Comparison of ENCODE assay signal across 23 cellular contexts in genomic region chr7:18577096-18577771, GRCh38.
DNase-seq lines count a peak whose midpoint lies in the region; ATAC-seq and TF ChIP-seq lines count a peak whose summit lies in the region.
"Had no signal": no experiment of that assay in that cellular context is flagged by ENCODE, and none has a peak within 500 bp of the region (broad histone marks: within the 10 kb centered on the region; RNA-seq: fewer than 3 reads in every experiment).

No MANE protein-coding gene starts in this region.

- no peak for TF ChIP-seq CTCF in OCI-LY7 (conservative IDR thresholded peaks at IDR 0.05; ENCODE audit: low read length)

- H3K27ac Mint-ChIP-seq in stimulated activated effector memory CD8-positive, alpha-beta T cell treated with anti-CD3 and anti-CD28 coated beads, Interleukin-12 subunit alpha, Interleukin-12 subunit beta, amount 100 ng/mL, for 72 hours = peak overlapping the region; percentile 10
- H3K27ac Mint-ChIP-seq in activated naive CD4-positive, alpha-beta T cell treated with anti-CD3 and anti-CD28 coated beads, Interleukin-2, amount 10 ng/mL, durations not matched to agents 7 days and 5 days = no peak overlapping the region
- H3K27ac Mint-ChIP-seq: activated CD4-positive, alpha-beta memory T cell treated with anti-CD3 and anti-CD28 coated beads, Interleukin-2, amount 10 ng/mL, durations not matched to agents 7 days and 5 days; activated naive CD4-positive, alpha-beta T cell treated with anti-CD3 and anti-CD28 coated beads, Interleukin-2, amount 50 U/mL, for 24 hours; HFFc6; T-helper 17 cell had no signal

- H3K36me3 ChIP-seq in OCI-LY7 (ENCODE audit: insufficient read depth, low read length) = peaks cover 18% of the 10 kb centered on the region
- H3K36me3 ChIP-seq: MG63, suprapubic skin had no signal

- H3K4me1 ChIP-seq in OCI-LY7 (ENCODE audit: insufficient read depth, low read length, poor library complexity, severe bottlenecking) = peaks cover 50% of the 10 kb centered on the region
- H3K4me1 ChIP-seq: Caco-2, suprapubic skin had no signal

- no peaks in the 10 kb centered on the region for H3K36me3 Mint-ChIP-seq in stimulated activated effector memory CD8-positive, alpha-beta T cell treated with anti-CD3 and anti-CD28 coated beads, Interleukin-12 subunit alpha, Interleukin-12 subunit beta, amount 100 ng/mL, for 72 hours
- no peaks in the 10 kb centered on the region for H3K36me3 Mint-ChIP-seq in activated naive CD4-positive, alpha-beta T cell treated with anti-CD3 and anti-CD28 coated beads, Interleukin-2, amount 10 ng/mL, durations not matched to agents 7 days and 5 days
- H3K36me3 Mint-ChIP-seq: activated naive CD4-positive, alpha-beta T cell treated with anti-CD3 and anti-CD28 coated beads, Interleukin-2, amount 50 U/mL, for 24 hours had no signal

- no peaks in the 10 kb centered on the region for H3K9me3 ChIP-seq in OCI-LY7 (ENCODE audit: low read length)
- H3K9me3 ChIP-seq: Caco-2, MG63, suprapubic skin had no signal

- H4K20me1 ChIP-seq in OCI-LY7 (ENCODE audit: insufficient read depth, low read length) = no peaks in the 10 kb centered on the region

- no peak overlapping the region for H3K4me3 Mint-ChIP-seq in stimulated activated effector memory CD8-positive, alpha-beta T cell treated with anti-CD3 and anti-CD28 coated beads, Interleukin-12 subunit alpha, Interleukin-12 subunit beta, amount 100 ng/mL, for 72 hours
- H3K4me3 Mint-ChIP-seq in activated naive CD4-positive, alpha-beta T cell treated with anti-CD3 and anti-CD28 coated beads, Interleukin-2, amount 10 ng/mL, durations not matched to agents 7 days and 5 days = no peak overlapping the region
- H3K4me3 Mint-ChIP-seq: activated CD4-positive, alpha-beta memory T cell treated with anti-CD3 and anti-CD28 coated beads, Interleukin-2, amount 10 ng/mL, durations not matched to agents 7 days and 5 days; activated naive CD4-positive, alpha-beta T cell treated with anti-CD3 and anti-CD28 coated beads, Interleukin-2, amount 50 U/mL, for 24 hours; HFFc6; T-helper 17 cell had no signal

- H3K9me3 Mint-ChIP-seq in stimulated activated effector memory CD8-positive, alpha-beta T cell treated with anti-CD3 and anti-CD28 coated beads, Interleukin-12 subunit alpha, Interleukin-12 subunit beta, amount 100 ng/mL, for 72 hours = no peaks in the 10 kb centered on the region
- H3K9me3 Mint-ChIP-seq in activated naive CD4-positive, alpha-beta T cell treated with anti-CD3 and anti-CD28 coated beads, Interleukin-2, amount 10 ng/mL, durations not matched to agents 7 days and 5 days = no peaks in the 10 kb centered on the region
- H3K9me3 Mint-ChIP-seq: activated CD4-positive, alpha-beta memory T cell treated with anti-CD3 and anti-CD28 coated beads, Interleukin-2, amount 10 ng/mL, durations not matched to agents 7 days and 5 days; activated naive CD4-positive, alpha-beta T cell treated with anti-CD3 and anti-CD28 coated beads, Interleukin-2, amount 50 U/mL, for 24 hours; HFFc6 had no signal

- H3K27ac ChIP-seq in OCI-LY7 (ENCODE audit: low read depth, low read length, poor library complexity, severe bottlenecking) = peak overlapping the region; percentile 0
- H3K27ac ChIP-seq: suprapubic skin had no signal

- H3K79me2 ChIP-seq in OCI-LY7 (ENCODE audit: insufficient read depth, low read depth, low read length) = peaks cover 16% of the 10 kb centered on the region; the same call in 1 of the 2 replicates

- H2AFZ ChIP-seq in OCI-LY7 (ENCODE audit: low read length) = no peak overlapping the region

- POLR2A ChIA-PET in OCI-LY7 (lab: Charles Lee) = interaction anchor here (0.7 kb wide), 2 partner anchors 13 to 14 kb away, joined by 3 to 4 read pairs; no protein-coding TSS in a partner anchor

- BruUV-seq in OCI-LY7 (replicated peaks; lab: Mats Ljungman, UMichigan) = no TSS peak

- peak; percentile 25 for DNase-seq in OCI-LY7 (ENCODE audit: low spot score)
- DNase-seq in stimulated activated effector memory CD8-positive, alpha-beta T cell treated with anti-CD3 and anti-CD28 coated beads, Interleukin-12 subunit alpha, Interleukin-12 subunit beta, amount 100 ng/mL, for 72 hours (ENCODE audit: low spot score in 2 of 2) = no peak
- no peak for DNase-seq in T-helper 2 cell
- DNase-seq in islet precursor cell = no peak
- no peak for DNase-seq in activated naive CD4-positive, alpha-beta T cell treated with anti-CD3 and anti-CD28 coated beads, Interleukin-2, amount 10 ng/mL, durations not matched to agents 7 days and 5 days
- DNase-seq: activated CD4-positive, alpha-beta memory T cell treated with anti-CD3 and anti-CD28 coated beads, Interleukin-2, amount 10 ng/mL, durations not matched to agents 7 days and 5 days; activated T-cell treated with anti-CD3 and anti-CD28 coated beads, Interleukin-2, amount 50 U/mL, for 48 hours; Caco-2; HFFc6; hypothalamus; mesenchymal stem cell; MG63; NCI-H1694; NCI-H2227 treated with DMSO at 0.1 percent for 48 hours; NK-92 treated with Interleukin-12 subunit alpha and Interleukin-12 subunit beta, amount 100 ng/mL, for 24 hours; stimulated activated CD8-positive, alpha-beta memory T cell treated with anti-CD3 and anti-CD28 coated beads, Interleukin-4, amount 100 ng/mL, for 48 hours; T-helper 17 cell had no signal

- H3K4me1 Mint-ChIP-seq in stimulated activated effector memory CD8-positive, alpha-beta T cell treated with anti-CD3 and anti-CD28 coated beads, Interleukin-12 subunit alpha, Interleukin-12 subunit beta, amount 100 ng/mL, for 72 hours = peaks cover 15% of the 10 kb centered on the region
- H3K4me1 Mint-ChIP-seq in activated naive CD4-positive, alpha-beta T cell treated with anti-CD3 and anti-CD28 coated beads, Interleukin-2, amount 10 ng/mL, durations not matched to agents 7 days and 5 days = no peaks in the 10 kb centered on the region
- H3K4me1 Mint-ChIP-seq: activated CD4-positive, alpha-beta memory T cell treated with anti-CD3 and anti-CD28 coated beads, Interleukin-2, amount 10 ng/mL, durations not matched to agents 7 days and 5 days; activated naive CD4-positive, alpha-beta T cell treated with anti-CD3 and anti-CD28 coated beads, Interleukin-2, amount 50 U/mL, for 24 hours; T-helper 17 cell had no signal

- ATAC-seq in GM18909 (IDR thresholded peaks at IDR 0.05; ENCODE audit: poor library complexity, unreplicated experiment) = peak; percentile 43
- ATAC-seq in GM21786 (IDR thresholded peaks at IDR 0.05; ENCODE audit: unreplicated experiment) = peak; percentile 39
- ATAC-seq in stimulated activated effector memory CD8-positive, alpha-beta T cell treated with anti-CD3 and anti-CD28 coated beads, Interleukin-12 subunit alpha, Interleukin-12 subunit beta, amount 100 ng/mL, for 72 hours = peak; percentile 34
- ATAC-seq in HG03378 (IDR thresholded peaks at IDR 0.05; ENCODE audit: unreplicated experiment) = no peak
- ATAC-seq: HepG2, T-helper 17 cell had no signal

- H3K4me3 ChIP-seq in OCI-LY7 (ENCODE audit: low read depth, low read length, poor library complexity, severe bottlenecking) = no peak overlapping the region
- H3K4me3 ChIP-seq: MG63, suprapubic skin had no signal

- H3K27me3 Mint-ChIP-seq in activated naive CD4-positive, alpha-beta T cell treated with anti-CD3 and anti-CD28 coated beads, Interleukin-2, amount 10 ng/mL, durations not matched to agents 7 days and 5 days = no peaks in the 10 kb centered on the region
- H3K27me3 Mint-ChIP-seq: activated CD4-positive, alpha-beta memory T cell treated with anti-CD3 and anti-CD28 coated beads, Interleukin-2, amount 10 ng/mL, durations not matched to agents 7 days and 5 days; activated naive CD4-positive, alpha-beta T cell treated with anti-CD3 and anti-CD28 coated beads, Interleukin-2, amount 50 U/mL, for 24 hours; T-helper 17 cell had no signal

- CTCF ChIA-PET in OCI-LY7 (lab: Charles Lee; ENCODE audit: unreplicated experiment) = no interaction called here
- CTCF ChIA-PET in activated naive CD4-positive, alpha-beta T cell treated with anti-CD3 and anti-CD28 coated beads, Interleukin-2, amount 10 ng/mL, durations not matched to agents 7 days and 5 days (lab: Charles Lee) = no interaction called here

- intact Hi-C loops in OCI-LY7 (cut with micrococcal nuclease; ENCODE audit: unreplicated experiment) = no loop called here

- H3K9me2 ChIP-seq in OCI-LY7 (ENCODE audit: insufficient read depth, low read length) = no peaks in the 10 kb centered on the region

- H3K4me2 ChIP-seq in OCI-LY7 (ENCODE audit: low read length) = peak overlapping the region; percentile 28
